ENCODE assay signal across 8 cellular contexts in the genomic region with DNA sequence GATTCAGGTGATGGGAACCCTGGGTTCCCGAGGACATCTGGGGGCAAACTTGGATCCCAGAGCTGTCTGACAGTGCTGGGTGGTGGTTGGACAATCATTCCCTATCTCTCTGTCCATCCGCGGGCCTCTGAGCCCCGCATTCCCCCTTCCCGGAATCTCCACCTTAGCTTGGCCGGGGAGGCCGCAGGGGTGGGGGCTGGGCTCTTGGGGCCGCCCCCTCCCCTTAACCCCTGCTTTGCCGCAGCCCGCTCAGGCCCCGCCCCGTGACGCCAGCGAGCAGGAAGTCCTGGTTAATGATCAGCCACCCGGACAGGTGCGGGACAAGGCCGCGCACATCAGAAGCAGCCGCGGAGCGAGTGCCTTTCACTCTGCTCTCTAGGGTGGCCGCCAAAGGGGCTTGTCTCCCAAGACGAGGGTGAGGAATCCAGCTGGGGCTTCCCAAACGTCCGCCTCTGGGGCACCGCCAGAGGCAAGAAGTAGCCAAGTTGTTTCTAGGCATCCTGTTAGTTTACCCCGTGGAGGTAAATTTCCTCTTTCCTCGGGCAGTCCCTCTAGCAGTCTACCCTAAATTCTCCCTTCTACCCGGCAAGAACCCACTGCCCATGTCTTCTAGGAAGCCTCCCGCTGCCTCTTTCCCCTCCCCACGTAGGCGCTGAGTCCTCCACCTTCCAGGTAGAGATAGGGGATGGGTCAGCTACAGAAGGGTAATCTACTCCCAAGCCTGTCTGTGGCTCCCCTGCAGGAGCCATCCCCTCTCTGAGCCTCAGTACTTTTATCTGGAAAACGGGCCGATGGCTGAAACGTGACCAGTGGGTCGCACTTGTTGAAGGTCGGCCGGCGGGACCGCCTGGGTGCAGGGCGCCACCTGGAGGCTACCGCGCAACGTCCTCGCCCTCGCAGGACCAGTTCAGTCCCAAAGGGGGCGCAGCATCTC. TPM values are rescaled to one million over a fixed set of nuclear protein-coding genes. Genes with fewer than 3 reads are reported as not detected.
DNase-seq lines count a peak whose midpoint lies in the region; ATAC-seq and TF ChIP-seq lines count a peak whose summit lies in the region.

No MANE protein-coding gene starts in this region.

- H3K27me3 Mint-ChIP-seq in activated T-helper 2 cell treated with anti-CD3 and anti-CD28 coated beads, Interferon-gamma antibody, Interleukin-2, Interleukin-4, amounts not matched to agents 10 μg/mL and 5 μg/mL and 100 μg/mL, durations not matched to agents 14 hours and 24 hours and 36 hours (ENCODE audit: low read depth) = no peaks in the 10 kb centered on the region

- peaks cover 21% of the 10 kb centered on the region for H3K4me1 Mint-ChIP-seq in activated T-helper 2 cell treated with anti-CD3 and anti-CD28 coated beads, Interferon-gamma antibody, Interleukin-2, Interleukin-4, amounts not matched to agents 10 μg/mL and 5 μg/mL and 100 μg/mL, durations not matched to agents 14 hours and 24 hours and 36 hours (ENCODE audit: low read depth)

- no peak overlapping the region for H2AFZ ChIP-seq in neural cell (ENCODE audit: low read depth, low read length)

- H3K27ac ChIP-seq in HUES48 (ENCODE audit: low read depth, low read length) = peak overlapping the region; percentile 89
- H3K27ac ChIP-seq in neural cell (ENCODE audit: low read length) = no peak overlapping the region

- H3K9me2 ChIP-seq in neural cell (ENCODE audit: insufficient read depth, low read length) = no peaks in the 10 kb centered on the region

- TF ChIP-seq CTCF in neural cell (IDR thresholded peaks at IDR 0.05; ENCODE audit: poor library complexity, severe bottlenecking) = peak; percentile 85

- H3K79me2 ChIP-seq in neural cell (replicated peaks; ENCODE audit: insufficient read depth, low read length) = peaks cover 5% of the 10 kb centered on the region

- H3K36me3 ChIP-seq in HUES48 (ENCODE audit: control insufficient read depth, insufficient read depth, low read length) = no peaks in the 10 kb centered on the region
- H3K36me3 ChIP-seq in neural cell (ENCODE audit: insufficient read depth, low read length) = no peaks in the 10 kb centered on the region

- peak; percentile 29 for ATAC-seq in stimulated activated naive CD8-positive, alpha-beta T cell treated with anti-CD3 and anti-CD28 coated beads, Interleukin-15, Interleukin-2, amounts not matched to agents 100 U/mL and 50 U/mL, for 24 hours
- ATAC-seq in HG03175 (IDR thresholded peaks at IDR 0.05; ENCODE audit: unreplicated experiment) = no peak

- no peaks in the 10 kb centered on the region for H3K9me3 Mint-ChIP-seq in activated T-helper 2 cell treated with anti-CD3 and anti-CD28 coated beads, Interferon-gamma antibody, Interleukin-2, Interleukin-4, amounts not matched to agents 10 μg/mL and 5 μg/mL and 100 μg/mL, durations not matched to agents 14 hours and 24 hours and 36 hours

- peaks cover 10% of the 10 kb centered on the region for H4K20me1 ChIP-seq in neural cell (ENCODE audit: insufficient read depth)

- H3K4me3 Mint-ChIP-seq in activated T-helper 2 cell treated with anti-CD3 and anti-CD28 coated beads, Interferon-gamma antibody, Interleukin-2, Interleukin-4, amounts not matched to agents 10 μg/mL and 5 μg/mL and 100 μg/mL, durations not matched to agents 14 hours and 24 hours and 36 hours (ENCODE audit: low read depth) = peak overlapping the region; percentile 66

- peaks cover 17% of the 10 kb centered on the region for H3K4me1 ChIP-seq in HUES48 (ENCODE audit: control insufficient read depth, insufficient read depth, low read length)

- H3F3A ChIP-seq in neural cell (ENCODE audit: insufficient read depth, low read length, poor library complexity, severe bottlenecking) = no peaks in the 10 kb centered on the region

- H3K4me3 ChIP-seq in HUES48 (ENCODE audit: low read depth, low read length) = peak overlapping the region; percentile 66
- H3K4me3 ChIP-seq in neural cell (ENCODE audit: low read length) = peak overlapping the region; percentile 53

- TF ChIP-seq EP300 in neural cell (conservative IDR thresholded peaks at IDR 0.05; ENCODE audit: poor library complexity, severe bottlenecking) = no peak

- H3K27me3 ChIP-seq in HUES48 (ENCODE audit: control insufficient read depth, insufficient read depth, low read length) = no peaks in the 10 kb centered on the region
- H3K27me3 ChIP-seq in neural cell (ENCODE audit: insufficient read depth, low read depth, low read length) = no peaks in the 10 kb centered on the region

- intact Hi-C loops in activated T-helper 2 cell treated with anti-CD3 and anti-CD28 coated beads, Interferon-gamma antibody, Interleukin-2, Interleukin-4, amounts not matched to agents 10 μg/mL and 5 μg/mL and 100 μg/mL, durations not matched to agents 14 hours and 24 hours and 36 hours (cut with micrococcal nuclease) = loop anchor here (1.0 kb wide), 1 partner anchor 66 kb away; no protein-coding TSS in a partner anchor

- H3K27ac Mint-ChIP-seq in activated T-helper 2 cell treated with anti-CD3 and anti-CD28 coated beads, Interferon-gamma antibody, Interleukin-2, Interleukin-4, amounts not matched to agents 10 μg/mL and 5 μg/mL and 100 μg/mL, durations not matched to agents 14 hours and 24 hours and 36 hours = peak overlapping the region; percentile 18

- DNase-seq in GDM1 (lab: John Stamatoyannopoulos, UW) (peak; percentile 80), RPMI8226 (peak; percentile 81), fibroblast of the conjunctiva (ENCODE audit: low read depth) (peak; percentile 82)
- peak; percentile 81 for DNase-seq in activated T-helper 2 cell treated with anti-CD3 and anti-CD28 coated beads, Interferon-gamma antibody, Interleukin-2, Interleukin-4, amounts not matched to agents 10 μg/mL and 5 μg/mL and 100 μg/mL, durations not matched to agents 14 hours and 24 hours and 36 hours (ENCODE audit: low spot score)
- peak; percentile 92 for DNase-seq in stimulated activated naive CD8-positive, alpha-beta T cell treated with anti-CD3 and anti-CD28 coated beads, Interleukin-15, Interleukin-2, amounts not matched to agents 100 U/mL and 50 U/mL, for 24 hours

- H3K36me3 Mint-ChIP-seq in activated T-helper 2 cell treated with anti-CD3 and anti-CD28 coated beads, Interferon-gamma antibody, Interleukin-2, Interleukin-4, amounts not matched to agents 10 μg/mL and 5 μg/mL and 100 μg/mL, durations not matched to agents 14 hours and 24 hours and 36 hours (ENCODE audit: low read depth) = peaks cover 4% of the 10 kb centered on the region

- peak overlapping the region; percentile 42; the same call in 1 of the 2 replicates for H3K9ac ChIP-seq in HUES48 (ENCODE audit: low read depth, low read length)
- H3K9ac ChIP-seq in neural cell (ENCODE audit: low read length) = peak overlapping the region; percentile 12

- H3K9me3 ChIP-seq in HUES48 (ENCODE audit: control insufficient read depth, insufficient read depth, low read length) = no peaks in the 10 kb centered on the region
- H3K9me3 ChIP-seq in neural cell (ENCODE audit: low read length) = no peaks in the 10 kb centered on the region

- peak overlapping the region; percentile 14 for H3K4me2 ChIP-seq in neural cell (ENCODE audit: low read length)

- peak; percentile 59 for TF ChIP-seq RAD21 in neural cell (conservative IDR thresholded peaks at IDR 0.05)

TF ChIP-seq in neural cell, 6 proteins besides CTCF, POLR2A, EP300 and RAD21 (continues in another document):
- TF ChIP-seq MXI1 (conservative IDR thresholded peaks at IDR 0.05; ENCODE audit: poor library complexity, severe bottlenecking) (peak; percentile 19), SMC3 (conservative IDR thresholded peaks at IDR 0.05; ENCODE audit: poor library complexity) (peak; percentile 62), POLR2AphosphoS5 (IDR thresholded peaks at IDR 0.05) (no peak), TAF1 (IDR thresholded peaks at IDR 0.05; ENCODE audit: low read depth) (no peak)

RNA-seq across cellular contexts. Expression of a gene that starts 3.0 kb away (rescaled TPM):
- 15.7 and 17.1 TPM in 2 replicates for total RNA-seq in activated T-helper 2 cell treated with anti-CD3 and anti-CD28 coated beads, Interferon-gamma antibody, Interleukin-2, Interleukin-4, amounts not matched to agents 10 μg/mL and 5 μg/mL and 100 μg/mL, durations not matched to agents 14 hours and 24 hours and 36 hours
- 26.9 and 27.6 TPM in 2 replicates for polyA plus RNA-seq in neural cell
- 39.1 and 45.5 TPM in 2 replicates for polyA minus RNA-seq in neural cell

RNA-seq across cellular contexts. Expression of a gene that starts 18.8 kb away (rescaled TPM):
- total RNA-seq in activated T-helper 2 cell treated with anti-CD3 and anti-CD28 coated beads, Interferon-gamma antibody, Interleukin-2, Interleukin-4, amounts not matched to agents 10 μg/mL and 5 μg/mL and 100 μg/mL, durations not matched to agents 14 hours and 24 hours and 36 hours = 0.37 and 0.60 TPM in 2 replicates
- polyA plus RNA-seq in neural cell = not detected in 2 replicates
- not detected in 2 replicates for polyA minus RNA-seq in neural cell

RNA-seq across cellular contexts. Expression of a gene that starts 19.5 kb away (rescaled TPM):
- total RNA-seq in activated T-helper 2 cell treated with anti-CD3 and anti-CD28 coated beads, Interferon-gamma antibody, Interleukin-2, Interleukin-4, amounts not matched to agents 10 μg/mL and 5 μg/mL and 100 μg/mL, durations not matched to agents 14 hours and 24 hours and 36 hours = 7.3 and 8.6 TPM in 2 replicates
- 0.90 and 2.3 TPM in 2 replicates for polyA plus RNA-seq in neural cell
- polyA minus RNA-seq in neural cell = 2.9 and 3.0 TPM in 2 replicates

RNA-seq across cellular contexts. Expression of a gene that starts 20.0 kb away (rescaled TPM):
- 121 and 131 TPM in 2 replicates for total RNA-seq in activated T-helper 2 cell treated with anti-CD3 and anti-CD28 coated beads, Interferon-gamma antibody, Interleukin-2, Interleukin-4, amounts not matched to agents 10 μg/mL and 5 μg/mL and 100 μg/mL, durations not matched to agents 14 hours and 24 hours and 36 hours
- 22.2 and 33.9 TPM in 2 replicates for polyA plus RNA-seq in neural cell
- polyA minus RNA-seq in neural cell = 35.5 and 41.9 TPM in 2 replicates

RNA-seq across cellular contexts. Expression of a gene that starts 31.7 kb away (rescaled TPM):
- total RNA-seq in activated T-helper 2 cell treated with anti-CD3 and anti-CD28 coated beads, Interferon-gamma antibody, Interleukin-2, Interleukin-4, amounts not matched to agents 10 μg/mL and 5 μg/mL and 100 μg/mL, durations not matched to agents 14 hours and 24 hours and 36 hours = not detected in 2 replicates
- 0.18 and 0.64 TPM in 2 replicates for polyA plus RNA-seq in neural cell
- polyA minus RNA-seq in neural cell = not detected in 2 replicates
